Comparison of ENCODE assay signal across 14 cellular contexts in the genomic region with DNA sequence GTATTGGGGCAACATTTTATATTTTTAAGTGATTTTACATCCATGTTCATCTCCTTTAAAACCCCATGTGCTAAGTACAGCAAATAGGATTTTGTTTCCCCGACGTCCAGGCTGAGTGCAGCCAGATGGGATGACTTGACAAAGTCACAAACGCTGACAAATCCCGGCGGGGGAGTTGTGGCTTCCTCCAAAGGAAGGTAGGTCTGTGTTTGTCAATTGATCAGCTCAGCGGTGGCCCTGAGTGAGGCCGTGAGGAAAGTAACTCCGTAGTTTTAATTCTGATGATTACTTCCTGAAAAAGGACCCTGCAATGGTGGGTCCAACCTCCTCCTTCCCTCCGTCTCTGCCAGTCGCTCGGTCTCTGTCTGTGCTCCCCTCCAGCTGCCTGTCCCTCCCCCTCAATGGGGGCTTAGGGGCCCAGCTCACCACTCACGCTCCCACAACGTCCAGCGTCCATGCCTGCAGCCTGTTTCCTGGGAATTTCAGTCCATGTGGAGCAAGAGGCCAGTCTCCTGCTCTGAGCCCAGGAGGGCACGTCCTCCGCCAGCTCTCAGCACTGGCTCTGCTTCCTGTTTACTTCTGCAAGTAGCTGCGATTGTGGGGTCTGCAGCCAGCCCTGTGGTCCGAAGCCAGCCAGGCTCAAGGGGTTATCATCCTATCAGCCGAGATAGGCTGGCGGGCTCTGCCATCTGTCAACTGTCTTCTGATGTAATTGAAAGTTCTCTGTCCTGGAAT.
DNase-seq lines count a peak whose midpoint lies in the region; ATAC-seq, FAIRE-seq and TF ChIP-seq lines count a peak whose summit lies in the region.
"Had no signal": no experiment of that assay in that cellular context is flagged by ENCODE, and none has a peak within 500 bp of the region (broad histone marks: within the 10 kb centered on the region; RNA-seq: fewer than 3 reads in every experiment).

No MANE protein-coding gene starts in this region.

- no peak for ATAC-seq in GM19463 (IDR thresholded peaks at IDR 0.05; ENCODE audit: unreplicated experiment)

- TF ChIP-seq POLR2A in prostate gland (IDR thresholded peaks at IDR 0.05): no peak

- H3K9ac ChIP-seq in iPS-18a (ENCODE audit: low read length): peak overlapping the region; percentile 4

- H3K27me3 ChIP-seq in iPS-18a (ENCODE audit: control insufficient read depth, insufficient read depth, low read length) (peaks cover 45% of the 10 kb centered on the region), prostate gland (replicated peaks; ENCODE audit: insufficient read depth) (peaks cover 5% of the 10 kb centered on the region)

- H3K9me3 ChIP-seq in iPS-18a (ENCODE audit: control insufficient read depth, low read depth, low read length) (no peaks in the 10 kb centered on the region), prostate gland (no peaks in the 10 kb centered on the region)
- H3K9me3 ChIP-seq: thoracic aorta had no signal

- H3K4me3 ChIP-seq in iPS-18a (ENCODE audit: low read length) (peak overlapping the region; percentile 47), prostate gland (no peak overlapping the region)
- H3K4me3 ChIP-seq: lung, thoracic aorta had no signal

- peak; percentile 38 for DNase-seq in H4 (ENCODE audit: low spot score)
- peak; percentile 44 for DNase-seq in UCSD-AML1 (lab: John Stamatoyannopoulos, UW; ENCODE audit: unreplicated experiment)
- no peak for DNase-seq in prostate gland (ENCODE audit: low spot score)
- DNase-seq in D721Med (ENCODE audit: insufficient read length, low spot score): no peak
- no peak for DNase-seq in NCI-H1436 treated with DMSO at 0.1 percent for 48 hours (lab: John Stamatoyannopoulos, UW)
- no peak for DNase-seq in anterior cingulate cortex (lab: John Stamatoyannopoulos, UW)
- DNase-seq: activated CD4-positive, alpha-beta T cell treated with anti-CD3 and anti-CD28 coated beads for 1 hour; Kasumi-1; SHP77 had no signal

- no peak for TF ChIP-seq CTCF in prostate gland (IDR thresholded peaks at IDR 0.05)
- TF ChIP-seq CTCF in D721Med (IDR thresholded peaks at IDR 0.05; ENCODE audit: insufficient read depth, missing control alignments): no peak

- 11% methylated on average over 20 of the region's 20 CpGs for WGBS in prostate gland

- H3K36me3 ChIP-seq in iPS-18a (ENCODE audit: control insufficient read depth, low read depth, low read length) (no peaks in the 10 kb centered on the region), prostate gland (no peaks in the 10 kb centered on the region)
- H3K36me3 ChIP-seq: thoracic aorta had no signal

- H3K27ac ChIP-seq in iPS-18a (ENCODE audit: low read length): no peak overlapping the region
- H3K27ac ChIP-seq in prostate gland: peak overlapping the region; percentile 52 to 68
- H3K27ac ChIP-seq: C4-2B, thoracic aorta had no signal

- no peak for FAIRE-seq in D721Med (lab: Jason Lieb, UNC)

- intact Hi-C loops in prostate gland (cut with DNase I): loop anchor here (5.0 kb wide), 2 partner anchors 99 to 206 kb away; no protein-coding TSS in a partner anchor

- H3K4me1 ChIP-seq in iPS-18a (ENCODE audit: control insufficient read depth, low read depth, low read length) (peaks cover 23% of the 10 kb centered on the region), prostate gland (replicated peaks) (no peaks in the 10 kb centered on the region)

Comparison
In these comparisons a context has a peak if more than half of its experiments do, and no peak if none do; other contexts are left out.
1. DNase-seq: peak in H4 (single experiment) and UCSD-AML1 (single experiment); none in prostate gland (single experiment), D721Med (single experiment), NCI-H1436 treated with DMSO at 0.1 percent for 48 hours (single experiment) and anterior cingulate cortex (0 of 58).